ENCODE assay signal across 9 cellular contexts in genomic region chr7:73706122-73707044, GRCh38. TPM values are rescaled to one million over a fixed set of nuclear protein-coding genes. Genes with fewer than 3 reads are reported as not detected.
A peak's percentile ranks its signal among the peaks of the same experiment; 100 is the strongest.
DNase-seq lines count a peak whose midpoint lies in the region; ATAC-seq, FAIRE-seq and TF ChIP-seq lines count a peak whose summit lies in the region.
"Had no signal": no experiment of that assay in that cellular context is flagged by ENCODE, and none has a peak within 500 bp of the region (broad histone marks: within the 10 kb centered on the region; RNA-seq: fewer than 3 reads in every experiment).

No MANE protein-coding gene starts in this region.

- CTCF ChIA-PET in A673 (lab: Charles Lee) (interaction anchor here (0.6 to 3.0 kb wide), 2 partner anchors 19 to 41 kb away, joined by 4 to 9 read pairs; no protein-coding TSS in a partner anchor), activated B cell treated with CpG ODN at 0.5 μM for 24 hours (lab: Charles Lee) (interaction anchor here (1.1 to 1.2 kb wide), 2 partner anchors 8 to 100 kb away, joined by 3 read pairs; no protein-coding TSS in a partner anchor)

- H3K27me3 Mint-ChIP-seq in activated B cell treated with CpG ODN at 0.5 μM for 24 hours: peaks cover 8% of the 10 kb centered on the region
- H3K27me3 Mint-ChIP-seq: activated naive CD8-positive, alpha-beta T cell treated with anti-CD3 and anti-CD28 coated beads, Interleukin-2, amount 10 ng/mL, durations not matched to agents 7 days and 5 days had no signal

- peak overlapping the region; percentile 97 for H3K27ac ChIP-seq in A673 (ENCODE audit: low read depth, low read length, poor library complexity, severe bottlenecking)
- H3K27ac ChIP-seq in keratinocyte (ENCODE audit: control insufficient read depth, insufficient read depth, low read length): no peak overlapping the region
- peak overlapping the region in 1 of 2 donors; percentile 62 for H3K27ac ChIP-seq in small intestine (ENCODE audit: low read depth in 1 of 2, low read length in 1 of 2)

- in situ Hi-C loops in G401 (cut with HindIII; ENCODE audit: low sequenced_read_pairs): no loop called here

- 76 to 80% (median 77%) methylated on average over 23 to 25 of the region's 25 CpGs for WGBS in small intestine, 3 donors

- DNase-seq in A673 (ENCODE audit: low spot score) (no peak), G401 (ENCODE audit: low spot score) (peak; percentile 32), activated B cell treated with CpG ODN at 0.5 μM for 24 hours (no peak), keratinocyte (ENCODE audit: low read depth, low spot score) (no peak), NCI-H446 (lab: John Stamatoyannopoulos, UW) (no peak), frontal cortex (ENCODE audit: low spot score in 2 of 2) (no peak), small intestine (no peak)
- DNase-seq: activated naive CD8-positive, alpha-beta T cell treated with anti-CD3 and anti-CD28 coated beads, Interleukin-2, amount 10 ng/mL, durations not matched to agents 7 days and 5 days had no signal

- H3K9ac ChIP-seq in keratinocyte (ENCODE audit: control insufficient read depth, extremely low read depth, insufficient read depth, low read length): no peak overlapping the region

- POLR2A ChIA-PET in A673 (lab: Charles Lee; ENCODE audit: low non-redundant PET): interaction anchor here (0.5 to 1.2 kb wide), 3 partner anchors 105 to 150 kb away, joined by 3 to 18 read pairs (median 6); partner anchors contain the start of gene TBL2
- POLR2A ChIA-PET in activated B cell treated with CpG ODN at 0.5 μM for 24 hours (lab: Charles Lee): interaction anchor here (0.6 kb wide), 1 partner anchor 29 kb away, joined by 5 read pairs; no protein-coding TSS in a partner anchor

- BruUV-seq in A673 (replicated peaks; lab: Mats Ljungman, UMichigan): no TSS peak

- H3K27me3 ChIP-seq in A673 (replicated peaks; ENCODE audit: insufficient read depth, low read depth, low read length, poor library complexity): no peaks in the 10 kb centered on the region
- H3K27me3 ChIP-seq in keratinocyte (ENCODE audit: control insufficient read depth, extremely low read depth, insufficient read depth, low read length): no peaks in the 10 kb centered on the region
- H3K27me3 ChIP-seq in small intestine (ENCODE audit: control insufficient read depth in 2 of 2, insufficient read depth in 2 of 2, low read length in 2 of 2): no peaks in the 10 kb centered on the region

- intact Hi-C loops in A673 (cut with micrococcal nuclease; ENCODE audit: unreplicated experiment): no loop called here
- intact Hi-C loops in activated B cell treated with CpG ODN at 0.5 μM for 24 hours (cut with micrococcal nuclease): loop anchor here (1.0 kb wide), 1 partner anchor 12 kb away; no protein-coding TSS in a partner anchor

- H3K4me1 ChIP-seq in A673 (ENCODE audit: insufficient read depth, low read length, poor library complexity, severe bottlenecking) (peaks cover 66% of the 10 kb centered on the region), keratinocyte (ENCODE audit: control insufficient read depth, extremely low read depth, insufficient read depth, low read length) (peaks cover 34% of the 10 kb centered on the region), small intestine (ENCODE audit: control insufficient read depth in 2 of 2, insufficient read depth in 1 of 2, low read depth in 1 of 2, low read length in 1 of 2) (peaks cover 0 to 2% of the 10 kb centered on the region in 2 donors)

- no peak overlapping the region for H3K4me3 ChIP-seq in A673 (ENCODE audit: low read depth, low read length, poor library complexity, severe bottlenecking)
- H3K4me3 ChIP-seq in keratinocyte (ENCODE audit: control insufficient read depth in 2 of 3, extremely low read depth in 1 of 3, insufficient read depth in 2 of 3, low read depth in 1 of 3, low read length in 3 of 3): no peak overlapping the region
- H3K4me3 ChIP-seq in small intestine (ENCODE audit: low read depth in 1 of 2, low read length in 2 of 2): no peak overlapping the region

- H3K36me3 ChIP-seq in A673 (ENCODE audit: insufficient read depth, low read length, poor library complexity, severe bottlenecking) (peaks cover 22% of the 10 kb centered on the region), keratinocyte (ENCODE audit: control insufficient read depth in 2 of 2, extremely low read depth in 1 of 2, insufficient read depth in 2 of 2, low read length in 2 of 2) (peaks cover 29 to 54% of the 10 kb centered on the region in 2 experiments), small intestine (ENCODE audit: control insufficient read depth in 2 of 2, insufficient read depth in 2 of 2, low read length in 2 of 2) (no peaks in the 10 kb centered on the region)

- ATAC-seq in activated B cell treated with CpG ODN at 0.5 μM for 24 hours (ENCODE audit: low read depth) (no peak), GM19452 (IDR thresholded peaks at IDR 0.05; ENCODE audit: unreplicated experiment) (no peak)

- H3K9me3 ChIP-seq in A673 (ENCODE audit: low read depth, low read length, poor library complexity, severe bottlenecking): no peaks in the 10 kb centered on the region
- H3K9me3 ChIP-seq in keratinocyte (ENCODE audit: control insufficient read depth, low read depth, low read length): no peaks in the 10 kb centered on the region
- H3K9me3 ChIP-seq in small intestine (ENCODE audit: control insufficient read depth, low read depth): no peaks in the 10 kb centered on the region

- H3K4me3 Mint-ChIP-seq in activated B cell treated with CpG ODN at 0.5 μM for 24 hours: peak overlapping the region; percentile 44
- H3K4me3 Mint-ChIP-seq: activated naive CD8-positive, alpha-beta T cell treated with anti-CD3 and anti-CD28 coated beads, Interleukin-2, amount 10 ng/mL, durations not matched to agents 7 days and 5 days had no signal

- H3K36me3 Mint-ChIP-seq in activated B cell treated with CpG ODN at 0.5 μM for 24 hours (ENCODE audit: low read depth): no peaks in the 10 kb centered on the region

- H3K4me2 ChIP-seq in keratinocyte (ENCODE audit: control insufficient read depth, extremely low read depth, insufficient read depth, low read depth, low read length): peak overlapping the region; percentile 1

- FAIRE-seq in keratinocyte (lab: Jason Lieb, UNC) (no peak), frontal cortex (lab: Jason Lieb, UNC) (no peak), small intestine (lab: Jason Lieb, UNC) (no peak)

- peaks cover 47% of the 10 kb centered on the region for H4K20me1 ChIP-seq in keratinocyte (ENCODE audit: control insufficient read depth, extremely low read depth, insufficient read depth, low read length)

- peaks cover 16% of the 10 kb centered on the region for H3K4me1 Mint-ChIP-seq in activated B cell treated with CpG ODN at 0.5 μM for 24 hours

- no peak for TF ChIP-seq CTCF in A673 (conservative IDR thresholded peaks at IDR 0.05; ENCODE audit: low read depth, low read length)
- no peak for TF ChIP-seq CTCF in activated B cell treated with CpG ODN at 0.5 μM for 24 hours (IDR thresholded peaks at IDR 0.05)
- no peak for TF ChIP-seq CTCF in keratinocyte (optimal IDR thresholded peaks at IDR 0.05 in 1 of 3, IDR thresholded peaks at IDR 0.05 in 1 of 3, conservative IDR thresholded peaks at IDR 0.05 in 1 of 3; ENCODE audit: extremely low read depth in 1 of 3, insufficient read depth in 2 of 3, low read length in 3 of 3)

- no peak overlapping the region for H3K27ac Mint-ChIP-seq in activated B cell treated with CpG ODN at 0.5 μM for 24 hours
- H3K27ac Mint-ChIP-seq: activated naive CD8-positive, alpha-beta T cell treated with anti-CD3 and anti-CD28 coated beads, Interleukin-2, amount 10 ng/mL, durations not matched to agents 7 days and 5 days had no signal

- H3K79me2 ChIP-seq in keratinocyte (ENCODE audit: control insufficient read depth, insufficient read depth, low read length): peaks cover 24% of the 10 kb centered on the region

- no peaks in the 10 kb centered on the region for H3K9me3 Mint-ChIP-seq in activated B cell treated with CpG ODN at 0.5 μM for 24 hours
- H3K9me3 Mint-ChIP-seq: activated naive CD8-positive, alpha-beta T cell treated with anti-CD3 and anti-CD28 coated beads, Interleukin-2, amount 10 ng/mL, durations not matched to agents 7 days and 5 days had no signal

- H2AFZ ChIP-seq in keratinocyte (ENCODE audit: control insufficient read depth, low read length): no peak overlapping the region

- dilution Hi-C loops in keratinocyte (cut with MboI; ENCODE audit: extremely low pct_ligation_motif_present, low sequenced_read_pairs): no loop called here

- peaks cover 2% of the 10 kb centered on the region for H3K9me1 ChIP-seq in keratinocyte (ENCODE audit: control insufficient read depth, extremely low read depth, insufficient read depth, low read length)

RNA-seq across cellular contexts. Expression of gene STX1A, which starts 13.1 kb away (rescaled TPM):
- total RNA-seq in A673 (2021): 37.8 and 47.1 TPM in 2 replicates
- 2.5 and 6.5 TPM in 2 replicates for total RNA-seq in G401 (2014; rRNA removed; shearing (Covaris generic))
- 1.8 and 2.1 TPM in 2 replicates for total RNA-seq in activated B cell treated with CpG ODN at 0.5 μM for 24 hours
- polyA plus RNA-seq in keratinocyte: 19.4 to 37.9 TPM (median 22.4 TPM) in 3 replicates
- 13.7 TPM for polyA plus RNA-seq in keratinocyte (2011; ENCODE audit: low read depth)
- 20.3 and 26.6 TPM in 2 replicates for polyA plus RNA-seq in keratinocyte (2011; cell fraction: cytosol; rRNA removed)
- polyA plus RNA-seq in keratinocyte (2011; cell fraction: nucleus; rRNA removed): 61.8 and 66.1 TPM in 2 replicates
- 14.0 and 27.5 TPM in 2 replicates for polyA plus RNA-seq in keratinocyte (2012; ENCODE audit: low replicate concordance)
- polyA minus RNA-seq in keratinocyte: 16.7 to 32.9 TPM (median 25.1 TPM) in 3 replicates
- polyA minus RNA-seq in keratinocyte (2011; cell fraction: cytosol; rRNA and poly(A)+ RNA removed): 15.7 TPM
- polyA minus RNA-seq in keratinocyte (2011; cell fraction: nucleus; rRNA and poly(A)+ RNA removed): 22.9 and 31.3 TPM in 2 replicates
- total RNA-seq in frontal cortex: 62.0 TPM
- 10 to 100 TPM in 2 of 3 donors, 1 to 10 TPM in 1; 9.5 to 17.7 (median 11.6) TPM for polyA plus RNA-seq in small intestine

RNA-seq across cellular contexts. Expression of gene BUD23, which starts 23.0 kb away (rescaled TPM):
- 133 and 138 TPM in 2 replicates for total RNA-seq in A673 (2021)
- total RNA-seq in G401 (2014; rRNA removed; shearing (Covaris generic)): 203 and 204 TPM in 2 replicates
- 69.0 and 74.8 TPM in 2 replicates for total RNA-seq in activated B cell treated with CpG ODN at 0.5 μM for 24 hours
- polyA plus RNA-seq in keratinocyte: 47.1 to 87.5 TPM (median 72.0 TPM) in 3 replicates
- 41.9 TPM for polyA plus RNA-seq in keratinocyte (2011; ENCODE audit: low read depth)
- 39.9 and 52.0 TPM in 2 replicates for polyA plus RNA-seq in keratinocyte (2011; cell fraction: cytosol; rRNA removed)
- polyA plus RNA-seq in keratinocyte (2011; cell fraction: nucleus; rRNA removed): 71.4 and 78.1 TPM in 2 replicates
- 64.5 and 73.8 TPM in 2 replicates for polyA plus RNA-seq in keratinocyte (2012; ENCODE audit: low replicate concordance)
- polyA minus RNA-seq in keratinocyte: 39.4 to 42.6 TPM (median 41.9 TPM) in 3 replicates
- 35.3 TPM for polyA minus RNA-seq in keratinocyte (2011; cell fraction: cytosol; rRNA and poly(A)+ RNA removed)
- polyA minus RNA-seq in keratinocyte (2011; cell fraction: nucleus; rRNA and poly(A)+ RNA removed): 12.9 and 16.9 TPM in 2 replicates
- 30.2 TPM for total RNA-seq in frontal cortex
- polyA plus RNA-seq in small intestine: 10 to 100 TPM; 37.8 to 90.0 (median 50.5) TPM

RNA-seq across cellular contexts. Expression of gene DNAJC30, which starts 23.1 kb away (rescaled TPM):
- total RNA-seq in A673 (2021): 11.1 and 11.8 TPM in 2 replicates
- 12.4 and 19.6 TPM in 2 replicates for total RNA-seq in G401 (2014; rRNA removed; shearing (Covaris generic))
- 13.7 and 14.2 TPM in 2 replicates for total RNA-seq in activated B cell treated with CpG ODN at 0.5 μM for 24 hours
- polyA plus RNA-seq in keratinocyte: 4.9 to 5.7 TPM (median 5.0 TPM) in 3 replicates
- polyA plus RNA-seq in keratinocyte (2011; ENCODE audit: low read depth): 1.4 TPM
- polyA plus RNA-seq in keratinocyte (2011; cell fraction: cytosol; rRNA removed): 4.3 and 6.8 TPM in 2 replicates
- 4.4 and 5.8 TPM in 2 replicates for polyA plus RNA-seq in keratinocyte (2011; cell fraction: nucleus; rRNA removed)
- 3.1 and 6.8 TPM in 2 replicates for polyA plus RNA-seq in keratinocyte (2012; ENCODE audit: low replicate concordance)
- 2.6 to 5.7 TPM (median 3.3 TPM) in 3 replicates for polyA minus RNA-seq in keratinocyte
- 5.9 TPM for polyA minus RNA-seq in keratinocyte (2011; cell fraction: cytosol; rRNA and poly(A)+ RNA removed)
- polyA minus RNA-seq in keratinocyte (2011; cell fraction: nucleus; rRNA and poly(A)+ RNA removed): 2.0 and 2.7 TPM in 2 replicates
- total RNA-seq in frontal cortex: 2.4 TPM
- polyA plus RNA-seq in small intestine: 10 to 100 TPM in 1 of 3 donors, 1 to 10 TPM in 2; 6.0 to 10.4 (median 6.8) TPM

RNA-seq across cellular contexts. Expression of gene ABHD11, which starts 32.2 kb away (rescaled TPM):
- total RNA-seq in A673 (2021) (20.7 and 22.9 TPM in 2 replicates), activated B cell treated with CpG ODN at 0.5 μM for 24 hours (12.1 and 15.9 TPM in 2 replicates), frontal cortex (5.7 TPM)
- 34.2 and 41.1 TPM in 2 replicates for total RNA-seq in G401 (2014; rRNA removed; shearing (Covaris generic))
- polyA plus RNA-seq in keratinocyte (11.3 to 15.2 TPM (median 11.5 TPM) in 3 replicates), small intestine (10 to 100 TPM; 53.0 to 93.3 (median 60.1) TPM)
- polyA plus RNA-seq in keratinocyte (2011; ENCODE audit: low read depth): 2.2 TPM
- 8.3 and 11.7 TPM in 2 replicates for polyA plus RNA-seq in keratinocyte (2011; cell fraction: cytosol; rRNA removed)
- 9.6 and 10.1 TPM in 2 replicates for polyA plus RNA-seq in keratinocyte (2011; cell fraction: nucleus; rRNA removed)
- 6.1 and 13.7 TPM in 2 replicates for polyA plus RNA-seq in keratinocyte (2012; ENCODE audit: low replicate concordance)
- polyA minus RNA-seq in keratinocyte: 5.4 to 26.4 TPM (median 6.7 TPM) in 3 replicates
- 3.8 TPM for polyA minus RNA-seq in keratinocyte (2011; cell fraction: cytosol; rRNA and poly(A)+ RNA removed)
- 4.7 and 4.8 TPM in 2 replicates for polyA minus RNA-seq in keratinocyte (2011; cell fraction: nucleus; rRNA and poly(A)+ RNA removed)

RNA-seq across cellular contexts. Expression of gene VPS37D, which starts 38.8 kb away (rescaled TPM):
- 8.7 and 10.1 TPM in 2 replicates for total RNA-seq in A673 (2021)
- 8.3 and 9.8 TPM in 2 replicates for total RNA-seq in G401 (2014; rRNA removed; shearing (Covaris generic))
- total RNA-seq in activated B cell treated with CpG ODN at 0.5 μM for 24 hours: 0.17 and 0.24 TPM in 2 replicates
- polyA plus RNA-seq in keratinocyte: 0.65 to 1.5 TPM (median 0.81 TPM) in 3 replicates
- not detected for polyA plus RNA-seq in keratinocyte (2011; ENCODE audit: low read depth)
- 0.66 and 1.9 TPM in 2 replicates for polyA plus RNA-seq in keratinocyte (2011; cell fraction: cytosol; rRNA removed)
- 0.43 and 0.65 TPM in 2 replicates for polyA plus RNA-seq in keratinocyte (2011; cell fraction: nucleus; rRNA removed)
- 0.30 and 1.2 TPM in 2 replicates for polyA plus RNA-seq in keratinocyte (2012; ENCODE audit: low replicate concordance)
- 0.35 to 1.0 TPM (median 0.73 TPM) in 3 replicates for polyA minus RNA-seq in keratinocyte
- 4.6 TPM for polyA minus RNA-seq in keratinocyte (2011; cell fraction: cytosol; rRNA and poly(A)+ RNA removed)
- 0.62 TPM in 1 of 2 replicates, not detected in the other for polyA minus RNA-seq in keratinocyte (2011; cell fraction: nucleus; rRNA and poly(A)+ RNA removed)
- total RNA-seq in frontal cortex: 26.1 TPM
- polyA plus RNA-seq in small intestine: 1 to 10 TPM; 2.6 to 3.8 (median 2.7) TPM
